Comparison of ENCODE assay signal across 17 cellular contexts in the genomic region with DNA sequence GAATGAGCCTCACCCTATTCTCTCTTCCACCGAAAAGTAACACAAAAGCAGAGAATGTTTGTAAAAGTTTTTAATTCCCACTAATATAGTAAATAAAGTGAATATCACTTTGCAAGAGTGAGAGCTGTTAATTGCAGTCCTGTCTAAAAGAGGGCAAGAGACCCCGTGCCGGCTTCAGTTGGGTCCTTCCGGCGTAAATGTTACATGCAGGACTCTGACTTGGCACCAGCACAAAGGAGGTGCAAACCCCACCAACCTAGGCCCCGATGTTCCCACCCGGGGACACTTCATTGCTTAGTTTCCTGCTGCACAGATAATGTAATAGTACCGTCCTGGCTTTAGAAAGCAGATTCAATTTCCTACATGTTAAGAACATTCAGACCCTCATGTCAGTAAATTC.
DNase-seq lines count a peak whose midpoint lies in the region; ATAC-seq and TF ChIP-seq lines count a peak whose summit lies in the region.
"Had no signal": no experiment of that assay in that cellular context is flagged by ENCODE, and none has a peak within 500 bp of the region (broad histone marks: within the 10 kb centered on the region; RNA-seq: fewer than 3 reads in every experiment).

No MANE protein-coding gene starts in this region.

- POLR2A ChIA-PET in CD4-positive, alpha-beta memory T cell (lab: Charles Lee; ENCODE audit: partially characterized antibody) = interaction anchor here (1.2 kb wide), 1 partner anchor 127 kb away, joined by 4 read pairs; no protein-coding TSS in a partner anchor

- no peaks in the 10 kb centered on the region for H3K4me1 Mint-ChIP-seq in CD4-positive, CD25-positive, alpha-beta regulatory T cell
- no peaks in the 10 kb centered on the region for H3K4me1 Mint-ChIP-seq in CD4-positive, alpha-beta memory T cell
- H3K4me1 Mint-ChIP-seq in activated naive CD8-positive, alpha-beta T cell treated with anti-CD3 and anti-CD28 coated beads for 36 hours = no peaks in the 10 kb centered on the region
- no peaks in the 10 kb centered on the region for H3K4me1 Mint-ChIP-seq in neural crest cell
- no peaks in the 10 kb centered on the region for H3K4me1 Mint-ChIP-seq in osteocyte (ENCODE audit: unreplicated experiment)
- H3K4me1 Mint-ChIP-seq: GM23338 had no signal

- no peak overlapping the region for H3K4me3 ChIP-seq in CD4-positive, CD25-positive, alpha-beta regulatory T cell (ENCODE audit: low read depth, low read length)
- no peak overlapping the region for H3K4me3 ChIP-seq in CD4-positive, alpha-beta memory T cell (ENCODE audit: low read length in 2 of 2)
- H3K4me3 ChIP-seq: GM12878, GM23338 had no signal

- no peak for ATAC-seq in CD4-positive, CD25-positive, alpha-beta regulatory T cell (ENCODE audit: low read depth in 2 of 2)
- no peak for ATAC-seq in HG02852 (IDR thresholded peaks at IDR 0.05; ENCODE audit: unreplicated experiment)
- ATAC-seq: GM12878, GM23338, Panc1 had no signal

- peak overlapping the region in 2 of 3 donors; percentile 26 to 52 for H3K27ac Mint-ChIP-seq in CD4-positive, CD25-positive, alpha-beta regulatory T cell
- peak overlapping the region in 6 of 7 donors; percentile 6 to 57 (median 36) for H3K27ac Mint-ChIP-seq in CD4-positive, alpha-beta memory T cell
- H3K27ac Mint-ChIP-seq in activated naive CD8-positive, alpha-beta T cell treated with anti-CD3 and anti-CD28 coated beads for 36 hours = peak overlapping the region; percentile 66
- H3K27ac Mint-ChIP-seq in neural crest cell (ENCODE audit: unreplicated experiment) (peak overlapping the region; percentile 60), osteocyte (ENCODE audit: unreplicated experiment) (no peak overlapping the region)

- CTCF ChIA-PET in CD4-positive, alpha-beta memory T cell (lab: Charles Lee; ENCODE audit: partially characterized antibody) = interaction anchor here (1.3 to 1.4 kb wide), 2 partner anchors 127 to 191 kb away, joined by 4 to 6 read pairs; no protein-coding TSS in a partner anchor

- DNase-seq in CD4-positive, CD25-positive, alpha-beta regulatory T cell = no peak
- no peak for DNase-seq in CD4-positive, alpha-beta memory T cell
- DNase-seq in activated naive CD8-positive, alpha-beta T cell treated with anti-CD3 and anti-CD28 coated beads for 36 hours = no peak
- DNase-seq in neural crest cell (ENCODE audit: low read depth, low spot score) = no peak
- DNase-seq in activated CD8-positive, alpha-beta memory T cell treated with anti-CD3 and anti-CD28 coated beads, Interleukin-2, amount 50 U/mL, for 4 hours = no peak
- no peak for DNase-seq in osteocyte (ENCODE audit: extremely low spot score, unreplicated experiment)
- DNase-seq: DMS 273 treated with DMSO at 0.1 percent for 48 hours, GDM1, KG1, NCI-H1436, NCI-H2029 treated with DMSO at 0.1 percent for 48 hours, NCI-H510A treated with DMSO at 0.1 percent for 48 hours, NCI-H82 had no signal

- intact Hi-C loops in CD4-positive, alpha-beta memory T cell (cut with micrococcal nuclease) = no loop called here

- no peaks in the 10 kb centered on the region for H3K27me3 Mint-ChIP-seq in CD4-positive, CD25-positive, alpha-beta regulatory T cell
- no peaks in the 10 kb centered on the region for H3K27me3 Mint-ChIP-seq in CD4-positive, alpha-beta memory T cell
- no peaks in the 10 kb centered on the region for H3K27me3 Mint-ChIP-seq in activated naive CD8-positive, alpha-beta T cell treated with anti-CD3 and anti-CD28 coated beads for 36 hours
- H3K27me3 Mint-ChIP-seq in neural crest cell (ENCODE audit: low read depth) (no peaks in the 10 kb centered on the region), osteocyte (ENCODE audit: unreplicated experiment) (no peaks in the 10 kb centered on the region)

- H3K36me3 ChIP-seq in CD4-positive, CD25-positive, alpha-beta regulatory T cell (ENCODE audit: control insufficient read depth, insufficient read depth, low read length) = peaks cover 92% of the 10 kb centered on the region
- peaks cover 90% of the 10 kb centered on the region for H3K36me3 ChIP-seq in CD4-positive, alpha-beta memory T cell (ENCODE audit: insufficient read depth, low read length)

- H3K36me3 Mint-ChIP-seq in CD4-positive, CD25-positive, alpha-beta regulatory T cell = peaks cover 44% of the 10 kb centered on the region
- peaks cover 76 to 88% of the 10 kb centered on the region in 2 donors for H3K36me3 Mint-ChIP-seq in CD4-positive, alpha-beta memory T cell
- peaks cover 14% of the 10 kb centered on the region for H3K36me3 Mint-ChIP-seq in activated naive CD8-positive, alpha-beta T cell treated with anti-CD3 and anti-CD28 coated beads for 36 hours
- peaks cover 19% of the 10 kb centered on the region for H3K36me3 Mint-ChIP-seq in neural crest cell (ENCODE audit: low read depth)
- H3K36me3 Mint-ChIP-seq in osteocyte (ENCODE audit: unreplicated experiment) = peaks cover 58% of the 10 kb centered on the region

- no peaks in the 10 kb centered on the region for H3K9me3 ChIP-seq in CD4-positive, CD25-positive, alpha-beta regulatory T cell (ENCODE audit: control insufficient read depth in 2 of 2, low read length in 2 of 2)
- H3K9me3 ChIP-seq in CD4-positive, alpha-beta memory T cell (ENCODE audit: control insufficient read depth in 1 of 2, low read length in 2 of 2) = no peaks in the 10 kb centered on the region

- no peaks in the 10 kb centered on the region for H3K4me1 ChIP-seq in CD4-positive, CD25-positive, alpha-beta regulatory T cell (ENCODE audit: control insufficient read depth, insufficient read depth, low read length, poor library complexity, severe bottlenecking)
- no peaks in the 10 kb centered on the region for H3K4me1 ChIP-seq in CD4-positive, alpha-beta memory T cell (ENCODE audit: insufficient read depth, low read length)

- H3K27me3 ChIP-seq in CD4-positive, CD25-positive, alpha-beta regulatory T cell (ENCODE audit: control insufficient read depth, insufficient read depth, low read length) = no peaks in the 10 kb centered on the region
- H3K27me3 ChIP-seq in CD4-positive, alpha-beta memory T cell (ENCODE audit: insufficient read depth, low read length) = no peaks in the 10 kb centered on the region

- TF ChIP-seq CTCF in neural crest cell (conservative IDR thresholded peaks at IDR 0.05) = no peak
- TF ChIP-seq CTCF in osteocyte (IDR thresholded peaks at IDR 0.05) = no peak

- H3K9me3 Mint-ChIP-seq in CD4-positive, CD25-positive, alpha-beta regulatory T cell = no peaks in the 10 kb centered on the region
- no peaks in the 10 kb centered on the region for H3K9me3 Mint-ChIP-seq in CD4-positive, alpha-beta memory T cell
- H3K9me3 Mint-ChIP-seq in activated naive CD8-positive, alpha-beta T cell treated with anti-CD3 and anti-CD28 coated beads for 36 hours = no peaks in the 10 kb centered on the region
- no peaks in the 10 kb centered on the region for H3K9me3 Mint-ChIP-seq in neural crest cell
- no peaks in the 10 kb centered on the region for H3K9me3 Mint-ChIP-seq in osteocyte (ENCODE audit: unreplicated experiment)
- H3K9me3 Mint-ChIP-seq: GM23338 had no signal

- H3K27ac ChIP-seq in CD4-positive, CD25-positive, alpha-beta regulatory T cell (ENCODE audit: insufficient read depth, low read length, poor library complexity, severe bottlenecking) = no peak overlapping the region
- no peak overlapping the region for H3K27ac ChIP-seq in CD4-positive, alpha-beta memory T cell (ENCODE audit: low read depth, low read length)

- no peak overlapping the region for H3K4me3 Mint-ChIP-seq in CD4-positive, CD25-positive, alpha-beta regulatory T cell
- no peak overlapping the region for H3K4me3 Mint-ChIP-seq in CD4-positive, alpha-beta memory T cell
- no peak overlapping the region for H3K4me3 Mint-ChIP-seq in activated naive CD8-positive, alpha-beta T cell treated with anti-CD3 and anti-CD28 coated beads for 36 hours
- peak overlapping the region; percentile 38 for H3K4me3 Mint-ChIP-seq in neural crest cell
- no peak overlapping the region for H3K4me3 Mint-ChIP-seq in osteocyte (ENCODE audit: unreplicated experiment)
- H3K4me3 Mint-ChIP-seq: GM23338 had no signal
